Comparison of ENCODE assay signal across 25 cellular contexts in the genomic region with DNA sequence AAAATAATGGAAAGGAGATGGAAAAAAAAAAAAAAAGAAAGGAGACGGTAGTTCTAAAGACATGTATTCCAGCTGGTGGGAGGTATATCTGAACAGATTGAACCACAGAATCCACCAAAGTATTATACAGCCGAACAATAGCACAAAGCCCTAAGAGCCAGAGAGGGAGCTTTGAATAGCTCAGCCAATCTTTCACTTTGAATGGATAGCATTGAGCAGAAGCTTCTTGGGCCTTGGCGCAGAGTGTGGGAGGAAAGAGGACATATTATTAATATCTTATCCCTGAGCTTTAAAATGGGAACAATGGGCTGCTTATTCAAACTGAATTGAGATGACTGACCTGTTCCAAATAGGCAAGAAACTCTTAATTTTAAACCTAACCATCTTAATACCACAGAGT.
DNase-seq lines count a peak whose midpoint lies in the region; ATAC-seq and TF ChIP-seq lines count a peak whose summit lies in the region.
"Had no signal": no experiment of that assay in that cellular context is flagged by ENCODE, and none has a peak within 500 bp of the region (broad histone marks: within the 10 kb centered on the region; RNA-seq: fewer than 3 reads in every experiment).

No MANE protein-coding gene starts in this region.

- peaks cover 2% of the 10 kb centered on the region for H3K9me3 Mint-ChIP-seq in neural crest cell
- H3K9me3 Mint-ChIP-seq in activated CD8-positive, alpha-beta T cell treated with anti-CD3 and anti-CD28 coated beads for 36 hours = peaks cover 2% of the 10 kb centered on the region
- H3K9me3 Mint-ChIP-seq in activated CD4-positive, alpha-beta memory T cell treated with anti-CD3 and anti-CD28 coated beads, Interleukin-2, amount 10 ng/mL, durations not matched to agents 7 days and 5 days = peaks cover 4% of the 10 kb centered on the region
- H3K9me3 Mint-ChIP-seq: CD4-positive, alpha-beta T cell had no signal

- no peak overlapping the region for H3K27ac Mint-ChIP-seq in neural crest cell (ENCODE audit: unreplicated experiment)
- H3K27ac Mint-ChIP-seq in activated CD8-positive, alpha-beta T cell treated with anti-CD3 and anti-CD28 coated beads for 36 hours = no peak overlapping the region
- H3K27ac Mint-ChIP-seq in activated CD4-positive, alpha-beta memory T cell treated with anti-CD3 and anti-CD28 coated beads, Interleukin-2, amount 10 ng/mL, durations not matched to agents 7 days and 5 days = no peak overlapping the region
- H3K27ac Mint-ChIP-seq: CD14-positive monocyte; CD4-positive, alpha-beta T cell; CD8-positive, alpha-beta memory T cell had no signal

- H3K27me3 Mint-ChIP-seq in neural crest cell (ENCODE audit: low read depth) = no peaks in the 10 kb centered on the region
- H3K27me3 Mint-ChIP-seq in activated CD8-positive, alpha-beta T cell treated with anti-CD3 and anti-CD28 coated beads for 36 hours = no peaks in the 10 kb centered on the region
- H3K27me3 Mint-ChIP-seq in activated CD4-positive, alpha-beta memory T cell treated with anti-CD3 and anti-CD28 coated beads, Interleukin-2, amount 10 ng/mL, durations not matched to agents 7 days and 5 days = no peaks in the 10 kb centered on the region
- H3K27me3 Mint-ChIP-seq: CD4-positive, alpha-beta T cell had no signal

- ATAC-seq in activated CD8-positive, alpha-beta T cell treated with anti-CD3 and anti-CD28 coated beads for 36 hours = no peak
- ATAC-seq: A549, HCT116 had no signal

- peaks cover 60% of the 10 kb centered on the region for H3K4me1 Mint-ChIP-seq in neural crest cell
- no peaks in the 10 kb centered on the region for H3K4me1 Mint-ChIP-seq in activated CD8-positive, alpha-beta T cell treated with anti-CD3 and anti-CD28 coated beads for 36 hours (ENCODE audit: low read depth)
- H3K4me1 Mint-ChIP-seq in activated CD4-positive, alpha-beta memory T cell treated with anti-CD3 and anti-CD28 coated beads, Interleukin-2, amount 10 ng/mL, durations not matched to agents 7 days and 5 days = no peaks in the 10 kb centered on the region
- H3K4me1 Mint-ChIP-seq: CD14-positive monocyte; CD8-positive, alpha-beta memory T cell had no signal

- no peak for TF ChIP-seq CTCF in neural crest cell (conservative IDR thresholded peaks at IDR 0.05)
- TF ChIP-seq CTCF in activated CD8-positive, alpha-beta T cell treated with anti-CD3 and anti-CD28 coated beads for 36 hours (IDR thresholded peaks at IDR 0.05) = no peak

- H3K4me3 ChIP-seq in HAP-1 = no peak overlapping the region
- H3K4me3 ChIP-seq: A549; BLaER1 treated with 17β-estradiol and CSF1 and Interleukin-3, amounts not matched to agents 10 nM and 100 nM; GM23248 had no signal

- 0 out of 2 replicates have a peak, but pooled peaks cover 4% of the 10 kb centered on the region for H3K9me3 ChIP-seq in HAP-1
- H3K9me3 ChIP-seq: A549, BE2C had no signal

- POLR2A ChIA-PET in activated CD8-positive, alpha-beta T cell treated with anti-CD3 and anti-CD28 coated beads for 36 hours (lab: Charles Lee) = no interaction called here
- POLR2A ChIA-PET in activated CD4-positive, alpha-beta memory T cell treated with anti-CD3 and anti-CD28 coated beads, Interleukin-2, amount 10 ng/mL, durations not matched to agents 7 days and 5 days (lab: Charles Lee) = no interaction called here

- DNase-seq in HAP-1 (ENCODE audit: low spot score in 2 of 2) = peak; percentile 56 to 81
- peak; percentile 16 for DNase-seq in globus pallidus (ENCODE audit: low spot score)
- no peak for DNase-seq in neural crest cell (ENCODE audit: low read depth, low spot score)
- DNase-seq in pons (ENCODE audit: low spot score) = peak; percentile 24
- DNase-seq in activated CD8-positive, alpha-beta T cell treated with anti-CD3 and anti-CD28 coated beads for 36 hours = no peak
- DNase-seq in OCI-M2 (lab: John Stamatoyannopoulos, UW; ENCODE audit: unreplicated experiment) = no peak
- no peak for DNase-seq in superior temporal gyrus (ENCODE audit: extremely low spot score)
- DNase-seq in activated CD4-positive, alpha-beta memory T cell treated with anti-CD3 and anti-CD28 coated beads, Interleukin-2, amount 10 ng/mL, durations not matched to agents 7 days and 5 days = no peak
- DNase-seq: 8988T; ACHN; AML-193; BE2C; Calu3; CD4-positive, alpha-beta T cell; CD8-positive, alpha-beta memory T cell; COR-L47; DMS53; DMS79 treated with DMSO at 0.1 percent for 48 hours; GF-D8; GM23248; H7 had no signal

- peaks cover 3% of the 10 kb centered on the region for H3K36me3 Mint-ChIP-seq in neural crest cell (ENCODE audit: low read depth)
- no peaks in the 10 kb centered on the region for H3K36me3 Mint-ChIP-seq in activated CD8-positive, alpha-beta T cell treated with anti-CD3 and anti-CD28 coated beads for 36 hours (ENCODE audit: low read depth)
- H3K36me3 Mint-ChIP-seq in activated CD4-positive, alpha-beta memory T cell treated with anti-CD3 and anti-CD28 coated beads, Interleukin-2, amount 10 ng/mL, durations not matched to agents 7 days and 5 days (ENCODE audit: low read depth) = no peaks in the 10 kb centered on the region
- H3K36me3 Mint-ChIP-seq: CD14-positive monocyte; CD8-positive, alpha-beta memory T cell had no signal

- H3K4me3 Mint-ChIP-seq in neural crest cell = peak overlapping the region; percentile 24
- no peak overlapping the region for H3K4me3 Mint-ChIP-seq in activated CD8-positive, alpha-beta T cell treated with anti-CD3 and anti-CD28 coated beads for 36 hours
- H3K4me3 Mint-ChIP-seq in activated CD4-positive, alpha-beta memory T cell treated with anti-CD3 and anti-CD28 coated beads, Interleukin-2, amount 10 ng/mL, durations not matched to agents 7 days and 5 days = no peak overlapping the region
- H3K4me3 Mint-ChIP-seq: CD14-positive monocyte; CD4-positive, alpha-beta T cell; CD8-positive, alpha-beta memory T cell had no signal

- H3K27me3 ChIP-seq in HAP-1 (ENCODE audit: low read depth) = no peaks in the 10 kb centered on the region
- H3K27me3 ChIP-seq: BE2C; BLaER1 treated with 17β-estradiol and CSF1 and Interleukin-3, amounts not matched to agents 10 nM and 100 nM had no signal

- CTCF ChIA-PET in activated CD8-positive, alpha-beta T cell treated with anti-CD3 and anti-CD28 coated beads for 36 hours (lab: Charles Lee) = no interaction called here
- CTCF ChIA-PET in activated CD4-positive, alpha-beta memory T cell treated with anti-CD3 and anti-CD28 coated beads, Interleukin-2, amount 10 ng/mL, durations not matched to agents 7 days and 5 days (lab: Charles Lee) = no interaction called here

- intact Hi-C loops in activated CD8-positive, alpha-beta T cell treated with anti-CD3 and anti-CD28 coated beads for 36 hours (cut with micrococcal nuclease) = no loop called here

- in situ Hi-C loops in HAP-1 (cut with MboI; ENCODE audit: low sequenced_read_pairs) = no loop called here

- H3K4me1 ChIP-seq in HAP-1 = peaks cover 26% of the 10 kb centered on the region
- H3K4me1 ChIP-seq: A549; BE2C; BLaER1 treated with 17β-estradiol and CSF1 and Interleukin-3, amounts not matched to agents 10 nM and 100 nM had no signal

- no peaks in the 10 kb centered on the region for H3K36me3 ChIP-seq in HAP-1 (replicated peaks)
- H3K36me3 ChIP-seq: BE2C; BLaER1 treated with 17β-estradiol and CSF1 and Interleukin-3, amounts not matched to agents 10 nM and 100 nM had no signal

Comparison
In these comparisons a context has a peak if more than half of its experiments do, and no peak if none do; other contexts are left out.
1. DNase-seq: peak in HAP-1 (2 of 2), globus pallidus (single experiment) and pons (single experiment); none in neural crest cell (single experiment), activated CD8-positive, alpha-beta T cell treated with anti-CD3 and anti-CD28 coated beads for 36 hours (single experiment), OCI-M2 (single experiment), superior temporal gyrus (single experiment) and activated CD4-positive, alpha-beta memory T cell treated with anti-CD3 and anti-CD28 coated beads, Interleukin-2, amount 10 ng/mL, durations not matched to agents 7 days and 5 days (single experiment).